Comparison of ENCODE assay signal across 29 cellular contexts in the genomic region with DNA sequence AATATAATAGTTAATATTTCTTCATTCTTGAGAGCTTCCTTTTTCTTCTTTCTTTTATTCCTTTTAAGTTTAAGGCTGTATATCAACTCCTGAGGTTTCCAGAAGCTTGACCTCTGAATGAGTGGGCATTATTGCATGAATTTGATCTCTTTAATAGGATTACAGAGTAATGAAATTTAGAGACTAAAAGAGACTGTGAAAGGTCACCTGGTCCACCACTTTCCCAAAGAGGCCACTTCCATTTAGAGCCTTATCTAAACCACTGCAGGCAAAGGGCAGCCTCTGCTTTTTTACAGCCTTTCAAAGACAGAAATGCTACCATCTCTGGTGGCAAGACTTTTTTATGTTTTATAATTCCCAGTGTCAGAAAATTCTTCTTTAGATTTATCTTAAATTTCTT.
"Had no signal": no experiment of that assay in that cellular context is flagged by ENCODE, and none has a peak within 500 bp of the region (broad histone marks: within the 10 kb centered on the region; RNA-seq: fewer than 3 reads in every experiment).

No MANE protein-coding gene starts in this region.

- H3K9me3 ChIP-seq: esophagus muscularis mucosa, gastrocnemius medialis had no signal

- H3K27me3 ChIP-seq: brain microvascular endothelial cell, esophagus muscularis mucosa, foreskin keratinocyte, gastrocnemius medialis, heart left ventricle had no signal

- H3K4me3 ChIP-seq: esophagus muscularis mucosa, gastrocnemius medialis, heart left ventricle had no signal

- H3K4me1 ChIP-seq: esophagus muscularis mucosa, foreskin keratinocyte, gastrocnemius medialis, heart left ventricle had no signal

- DNase-seq: activated B cell treated with CpG ODN at 0.5 μM for 24 hours; activated CD4-positive, alpha-beta T cell treated with anti-CD3 and anti-CD28 coated beads for 48 hours; activated CD4-positive, alpha-beta T cell treated with anti-CD3 and anti-CD28 coated beads, Interleukin-2, amount 50 U/mL, for 1 hour; activated CD4-positive, alpha-beta T cell treated with anti-CD3 and anti-CD28 coated beads, Interleukin-2, amount 50 U/mL, for 48 hours; activated CD8-positive, alpha-beta memory T cell treated with anti-CD3 and anti-CD28 coated beads for 24 hours; activated CD8-positive, alpha-beta T cell treated with anti-CD3 and anti-CD28 coated beads for 36 hours; activated effector memory CD4-positive, alpha-beta T cell treated with Interleukin-2 at 50 U/mL for 16 hours; activated gamma-delta T cell treated with Interleukin-2 at 50 U/mL for 16 hours; activated naive CD4-positive, alpha-beta T cell treated with anti-CD3 and anti-CD28 coated beads, Interleukin-2, amount 50 U/mL, for 16 hours; activated naive CD4-positive, alpha-beta T cell treated with Interleukin-2 at 50 U/mL for 16 hours; activated T-cell treated with anti-CD3 and anti-CD28 coated beads, Interleukin-2, amount 50 U/mL, for 4 hours; amniotic stem cell; anterior cingulate cortex; brain microvascular endothelial cell; caudate nucleus; cortex of kidney; dermis blood vessel endothelial cell; effector CD4-positive, alpha-beta T cell; effector memory CD8-positive, alpha-beta T cell; erythroblast; foreskin keratinocyte; gastrocnemius medialis; glutamatergic neuron; heart left ventricle; T1000; WERI-Rb-1 had no signal

- H3K27ac ChIP-seq: brain microvascular endothelial cell, esophagus muscularis mucosa, foreskin keratinocyte, gastrocnemius medialis, heart left ventricle, WERI-Rb-1 had no signal

- ATAC-seq: activated CD4-positive, CD25-positive, alpha-beta regulatory T cell treated with anti-CD3 and anti-CD28 coated beads, Interleukin-2, amount 50 U/mL, for 24 hours; activated CD8-positive, alpha-beta T cell treated with anti-CD3 and anti-CD28 coated beads for 36 hours; activated T-cell treated with anti-CD3 and anti-CD28 coated beads, Interleukin-2, amount 50 U/mL, for 4 hours; activated T-helper 17 cell treated with anti-CD3 and anti-CD28 coated beads, Interleukin-2, amount 50 U/mL, for 72 hours; effector memory CD8-positive, alpha-beta T cell; foreskin keratinocyte; gastrocnemius medialis; heart left ventricle had no signal

- H3K36me3 ChIP-seq: brain microvascular endothelial cell, esophagus muscularis mucosa, gastrocnemius medialis, heart left ventricle, WERI-Rb-1 had no signal
